Comparison of ENCODE assay signal across 11 cellular contexts in the genomic region with DNA sequence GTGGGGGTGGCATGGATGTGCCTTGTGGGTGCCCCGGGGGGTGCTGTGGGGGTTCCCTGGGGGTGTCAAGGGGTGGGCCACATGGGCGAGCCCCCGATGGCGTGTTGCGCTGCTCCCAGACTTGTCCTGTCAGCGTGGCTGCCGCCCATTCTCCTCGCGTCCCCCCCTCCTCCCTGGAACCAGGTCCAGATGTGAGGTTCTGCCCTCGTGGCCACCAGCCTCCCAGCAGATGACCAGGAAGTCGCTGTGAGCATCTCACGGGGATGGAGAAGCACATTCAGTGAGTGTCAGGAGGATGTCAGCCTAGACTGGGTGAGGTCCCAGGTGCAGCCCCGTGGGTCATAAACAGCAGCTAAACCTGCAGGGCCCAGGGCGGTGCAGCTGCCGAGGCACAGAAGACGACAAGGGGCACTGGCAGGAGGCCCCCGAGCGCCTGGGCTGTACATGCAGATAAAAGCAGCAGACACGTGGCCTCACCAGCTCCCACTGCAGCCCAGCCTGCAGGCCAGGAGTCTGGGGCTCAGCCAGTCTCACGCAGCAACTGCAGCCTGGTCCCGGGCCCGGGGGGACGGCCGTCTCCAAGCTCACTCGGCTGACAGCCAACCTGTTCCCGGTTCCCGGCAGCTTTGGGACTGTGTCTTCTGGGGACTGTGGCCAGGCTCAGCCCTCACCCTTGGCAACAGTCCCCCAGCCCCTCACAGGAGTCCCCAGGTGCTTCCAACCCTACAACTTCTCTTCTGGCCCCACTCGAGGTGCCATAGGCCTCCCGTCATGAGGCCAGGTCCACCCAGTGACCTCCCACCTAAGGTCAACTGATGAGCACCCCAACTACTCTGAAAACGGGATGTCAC. TPM values are rescaled to one million over a fixed set of nuclear protein-coding genes. Genes with fewer than 3 reads are reported as not detected.
DNase-seq lines count a peak whose midpoint lies in the region; ATAC-seq and TF ChIP-seq lines count a peak whose summit lies in the region.
"Had no signal": no experiment of that assay in that cellular context is flagged by ENCODE, and none has a peak within 500 bp of the region (broad histone marks: within the 10 kb centered on the region; RNA-seq: fewer than 3 reads in every experiment).

No MANE protein-coding gene starts in this region.

- no peaks in the 10 kb centered on the region for H3K27me3 Mint-ChIP-seq in osteocyte (ENCODE audit: unreplicated experiment)
- H3K27me3 Mint-ChIP-seq: CD4-positive, CD25-positive, alpha-beta regulatory T cell had no signal

- peak overlapping the region; percentile 34 for H3K27ac Mint-ChIP-seq in osteocyte (ENCODE audit: unreplicated experiment)
- H3K27ac Mint-ChIP-seq: CD4-positive, CD25-positive, alpha-beta regulatory T cell had no signal

- H3K27ac ChIP-seq in heart left ventricle: peak overlapping the region in 4 of 12 donors; percentile 15 to 40 (median 26)

- TF ChIP-seq POLR2A in heart left ventricle (IDR thresholded peaks at IDR 0.05): no peak

- no peaks in the 10 kb centered on the region for H3K9me3 ChIP-seq in heart left ventricle

- TF ChIP-seq CTCF in heart left ventricle (IDR thresholded peaks at IDR 0.05) (no peak), osteocyte (IDR thresholded peaks at IDR 0.05) (no peak)

- H3K4me1 ChIP-seq in heart left ventricle: peaks cover 3 to 28% (median 20%) of the 10 kb centered on the region in 12 donors

- H3K4me3 Mint-ChIP-seq in osteocyte (ENCODE audit: unreplicated experiment): no peak overlapping the region
- H3K4me3 Mint-ChIP-seq: brain; CD4-positive, CD25-positive, alpha-beta regulatory T cell had no signal

- peak in 3 of 4 donors; percentile 55 to 75 (median 62) for ATAC-seq in heart left ventricle
- ATAC-seq in GM21423 (IDR thresholded peaks at IDR 0.05; ENCODE audit: unreplicated experiment): no peak
- ATAC-seq in HG02852 (IDR thresholded peaks at IDR 0.05; ENCODE audit: unreplicated experiment): no peak

- no peak overlapping the region for H3K4me3 ChIP-seq in heart left ventricle

- H3K4me1 Mint-ChIP-seq in osteocyte (ENCODE audit: unreplicated experiment): peaks cover 46% of the 10 kb centered on the region
- H3K4me1 Mint-ChIP-seq: CD4-positive, CD25-positive, alpha-beta regulatory T cell had no signal

- peak; percentile 51 for DNase-seq in AG20443 (ENCODE audit: low spot score)
- DNase-seq in SK-N-DZ (ENCODE audit: low spot score): peak; percentile 50
- DNase-seq in heart left ventricle: peak; percentile 61 to 84 (median 82)
- DNase-seq in osteocyte (ENCODE audit: extremely low spot score, unreplicated experiment): peak; percentile 84
- no peak for DNase-seq in T-helper 9 cell
- DNase-seq in 8988T: no peak
- DNase-seq: CD4-positive, CD25-positive, alpha-beta regulatory T cell; NCI-H774 had no signal

- WGBS in heart left ventricle, 4 donors: 41 to 56% (median 48%) methylated on average over 10 to 30 of the region's 30 CpGs

- H3K36me3 ChIP-seq in heart left ventricle: no peaks in the 10 kb centered on the region

- no peaks in the 10 kb centered on the region for H3K36me3 Mint-ChIP-seq in osteocyte (ENCODE audit: unreplicated experiment)
- H3K36me3 Mint-ChIP-seq: brain; CD4-positive, CD25-positive, alpha-beta regulatory T cell had no signal

- intact Hi-C loops in heart left ventricle (cut with DNase I): no loop called here

- H3K9me3 Mint-ChIP-seq in osteocyte (ENCODE audit: unreplicated experiment): no peaks in the 10 kb centered on the region
- H3K9me3 Mint-ChIP-seq: CD4-positive, CD25-positive, alpha-beta regulatory T cell had no signal

- no peaks in the 10 kb centered on the region for H3K27me3 ChIP-seq in heart left ventricle

RNA-seq across cellular contexts. Expression of a gene that starts 17.5 kb away (rescaled TPM):
- polyA plus RNA-seq in SK-N-DZ (2014; cell fraction: cytosol; rRNA removed): 11.0 and 15.4 TPM in 2 replicates
- 88.2 and 111 TPM in 2 replicates for polyA plus RNA-seq in SK-N-DZ (2014; cell fraction: nucleus; rRNA removed)
- total RNA-seq in heart left ventricle (100 to 1,000 TPM; 118 to 484 (median 158) TPM), osteocyte (1,821 and 1,951 TPM in 2 replicates)
- polyA plus RNA-seq in heart left ventricle: 100 to 1,000 TPM; 143 to 221 TPM

Comparison
In these comparisons a context has a peak if more than half of its experiments do, and no peak if none do; other contexts are left out.
1. DNase-seq: peak in AG20443 (single experiment), SK-N-DZ (single experiment), heart left ventricle (5 of 5) and osteocyte (single experiment); none in T-helper 9 cell (single experiment) and 8988T (single experiment).
2. ATAC-seq: peak in heart left ventricle (3 of 4); none in GM21423 (single experiment) and HG02852 (single experiment).